In the genomic region with DNA sequence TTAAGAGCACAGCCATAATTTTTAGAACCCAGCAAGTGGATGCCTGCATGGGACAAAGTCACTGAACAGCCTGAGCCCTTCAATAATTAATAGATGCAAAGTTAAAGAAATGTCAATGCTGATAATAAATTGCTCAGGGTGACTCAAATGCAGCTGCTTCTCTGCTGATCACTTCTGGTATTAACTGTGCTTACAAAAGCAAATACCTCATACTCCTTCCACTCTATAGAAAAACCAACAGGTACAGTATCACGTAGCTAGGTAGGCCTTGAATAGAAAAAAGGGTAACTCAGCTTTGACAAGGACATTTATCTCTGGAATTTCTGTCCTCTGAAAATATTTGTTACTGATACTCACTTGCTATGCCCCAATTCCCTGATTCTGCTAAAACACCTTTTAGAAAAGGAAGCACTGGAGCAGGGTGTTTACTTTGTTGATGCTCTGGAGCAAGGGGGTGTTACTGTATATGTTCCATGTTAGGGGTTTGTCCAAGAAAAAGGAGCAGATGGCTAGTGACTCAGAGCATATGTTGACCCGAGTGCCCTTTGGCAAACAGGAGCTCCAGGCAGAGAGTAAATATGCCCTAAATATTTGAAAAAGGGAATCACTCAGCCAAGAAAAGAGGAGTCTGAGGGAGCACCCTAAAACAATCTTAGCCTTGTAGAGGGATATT, we compare ENCODE assay signal across 1 cellular context.
TF ChIP-seq lines count a peak whose summit lies in the region.

No MANE protein-coding gene starts in this region.

TF ChIP-seq in HepG2, 621 proteins besides CTCF, POLR2A, EP300 and RAD21 (continued from another document and continues in another):
- TF ChIP-seq, protein P1, sequence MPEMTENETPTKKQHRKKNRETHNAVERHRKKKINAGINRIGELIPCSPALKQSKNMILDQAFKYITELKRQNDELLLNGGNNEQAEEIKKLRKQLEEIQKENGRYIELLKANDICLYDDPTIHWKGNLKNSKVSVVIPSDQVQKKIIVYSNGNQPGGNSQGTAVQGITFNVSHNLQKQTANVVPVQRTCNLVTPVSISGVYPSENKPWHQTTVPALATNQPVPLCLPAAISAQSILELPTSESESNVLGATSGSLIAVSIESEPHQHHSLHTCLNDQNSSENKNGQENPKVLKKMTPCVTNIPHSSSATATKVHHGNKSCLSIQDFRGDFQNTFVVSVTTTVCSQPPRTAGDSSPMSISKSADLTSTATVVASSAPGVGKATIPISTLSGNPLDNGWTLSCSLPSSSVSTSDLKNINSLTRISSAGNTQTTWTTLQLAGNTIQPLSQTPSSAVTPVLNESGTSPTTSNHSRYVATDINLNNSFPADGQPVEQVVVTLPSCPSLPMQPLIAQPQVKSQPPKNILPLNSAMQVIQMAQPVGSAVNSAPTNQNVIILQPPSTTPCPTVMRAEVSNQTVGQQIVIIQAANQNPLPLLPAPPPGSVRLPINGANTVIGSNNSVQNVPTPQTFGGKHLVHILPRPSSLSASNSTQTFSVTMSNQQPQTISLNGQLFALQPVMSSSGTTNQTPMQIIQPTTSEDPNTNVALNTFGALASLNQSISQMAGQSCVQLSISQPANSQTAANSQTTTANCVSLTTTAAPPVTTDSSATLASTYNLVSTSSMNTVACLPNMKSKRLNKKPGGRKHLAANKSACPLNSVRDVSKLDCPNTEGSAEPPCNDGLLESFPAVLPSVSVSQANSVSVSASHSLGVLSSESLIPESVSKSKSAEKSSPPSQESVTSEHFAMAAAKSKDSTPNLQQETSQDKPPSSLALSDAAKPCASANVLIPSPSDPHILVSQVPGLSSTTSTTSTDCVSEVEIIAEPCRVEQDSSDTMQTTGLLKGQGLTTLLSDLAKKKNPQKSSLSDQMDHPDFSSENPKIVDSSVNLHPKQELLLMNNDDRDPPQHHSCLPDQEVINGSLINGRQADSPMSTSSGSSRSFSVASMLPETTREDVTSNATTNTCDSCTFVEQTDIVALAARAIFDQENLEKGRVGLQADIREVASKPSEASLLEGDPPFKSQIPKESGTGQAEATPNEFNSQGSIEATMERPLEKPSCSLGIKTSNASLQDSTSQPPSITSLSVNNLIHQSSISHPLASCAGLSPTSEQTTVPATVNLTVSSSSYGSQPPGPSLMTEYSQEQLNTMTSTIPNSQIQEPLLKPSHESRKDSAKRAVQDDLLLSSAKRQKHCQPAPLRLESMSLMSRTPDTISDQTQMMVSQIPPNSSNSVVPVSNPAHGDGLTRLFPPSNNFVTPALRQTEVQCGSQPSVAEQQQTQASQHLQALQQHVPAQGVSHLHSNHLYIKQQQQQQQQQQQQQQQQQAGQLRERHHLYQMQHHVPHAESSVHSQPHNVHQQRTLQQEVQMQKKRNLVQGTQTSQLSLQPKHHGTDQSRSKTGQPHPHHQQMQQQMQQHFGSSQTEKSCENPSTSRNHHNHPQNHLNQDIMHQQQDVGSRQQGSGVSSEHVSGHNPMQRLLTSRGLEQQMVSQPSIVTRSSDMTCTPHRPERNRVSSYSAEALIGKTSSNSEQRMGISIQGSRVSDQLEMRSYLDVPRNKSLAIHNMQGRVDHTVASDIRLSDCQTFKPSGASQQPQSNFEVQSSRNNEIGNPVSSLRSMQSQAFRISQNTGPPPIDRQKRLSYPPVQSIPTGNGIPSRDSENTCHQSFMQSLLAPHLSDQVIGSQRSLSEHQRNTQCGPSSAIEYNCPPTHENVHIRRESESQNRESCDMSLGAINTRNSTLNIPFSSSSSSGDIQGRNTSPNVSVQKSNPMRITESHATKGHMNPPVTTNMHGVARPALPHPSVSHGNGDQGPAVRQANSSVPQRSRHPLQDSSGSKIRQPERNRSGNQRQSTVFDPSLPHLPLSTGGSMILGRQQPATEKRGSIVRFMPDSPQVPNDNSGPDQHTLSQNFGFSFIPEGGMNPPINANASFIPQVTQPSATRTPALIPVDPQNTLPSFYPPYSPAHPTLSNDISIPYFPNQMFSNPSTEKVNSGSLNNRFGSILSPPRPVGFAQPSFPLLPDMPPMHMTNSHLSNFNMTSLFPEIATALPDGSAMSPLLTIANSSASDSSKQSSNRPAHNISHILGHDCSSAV (CRISPR knock-in tag; IDR thresholded peaks at IDR 0.05; ENCODE audit: borderline replicate concordance), result no peak
- TF ChIP-seq NFIB (CRISPR knock-in tag; IDR thresholded peaks at IDR 0.05; ENCODE audit: borderline replicate concordance) (no peak), MIER3 (CRISPR knock-in tag; IDR thresholded peaks at IDR 0.05; ENCODE audit: borderline replicate concordance) (peak; percentile 67; the same call in 1 of the 2 replicates), HNRNPUL1 (IDR thresholded peaks at IDR 0.05; ENCODE audit: low read depth, low read length) (no peak), GABPA (IDR thresholded peaks at IDR 0.05; ENCODE audit: low read depth, low read length) (no peak), GABPA (CRISPR knock-in tag; IDR thresholded peaks at IDR 0.05; ENCODE audit: low read depth) (peak; percentile 42; the same call in 1 of the 2 replicates), AGO1 (IDR thresholded peaks at IDR 0.05; ENCODE audit: low read depth, low read length, poor library complexity, severe bottlenecking) (no peak), ZNF530 (CRISPR knock-in tag; IDR thresholded peaks at IDR 0.05; ENCODE audit: low read depth) (no peak), SRSF4 (IDR thresholded peaks at IDR 0.05; ENCODE audit: low read depth, low read length, poor library complexity, severe bottlenecking) (no peak), RORA (CRISPR knock-in tag; IDR thresholded peaks at IDR 0.05) (peak; percentile 97; the same call in 1 of the 2 replicates), KLF11 (CRISPR knock-in tag; IDR thresholded peaks at IDR 0.05) (peak; percentile 28; the same call in 1 of the 2 replicates), ZBTB20 (CRISPR knock-in tag; IDR thresholded peaks at IDR 0.05; ENCODE audit: borderline replicate concordance, low read depth) (peak; percentile 100), NR2F1 (CRISPR knock-in tag; IDR thresholded peaks at IDR 0.05) (peak; percentile 97 to 99), SOX5 (CRISPR knock-in tag; IDR thresholded peaks at IDR 0.05; ENCODE audit: borderline replicate concordance) (peak; percentile 71), PAWR (CRISPR knock-in tag; IDR thresholded peaks at IDR 0.05; ENCODE audit: borderline replicate concordance) (no peak), KAT7 (CRISPR knock-in tag; IDR thresholded peaks at IDR 0.05; ENCODE audit: borderline replicate concordance) (0 out of 2 replicates have a peak, but pooled peaks have one; percentile 47), ZNF549 (CRISPR knock-in tag; IDR thresholded peaks at IDR 0.05) (no peak), ZNF331 (CRISPR knock-in tag; IDR thresholded peaks at IDR 0.05) (no peak), TBL1XR1 (IDR thresholded peaks at IDR 0.05; ENCODE audit: borderline replicate concordance, low read length, partially characterized antibody) (peak; percentile 16), ZNF317 (CRISPR knock-in tag; IDR thresholded peaks at IDR 0.05) (no peak), LCORL (IDR thresholded peaks at IDR 0.05) (no peak), LCORL (CRISPR knock-in tag; IDR thresholded peaks at IDR 0.05) (peak; percentile 91), JUN (CRISPR knock-in tag; IDR thresholded peaks at IDR 0.05) (peak; percentile 68; the same call in 1 of the 2 replicates), RCOR2 (CRISPR knock-in tag; IDR thresholded peaks at IDR 0.05) (peak; percentile 76; the same call in 1 of the 2 replicates), ZNF253 (CRISPR knock-in tag; IDR thresholded peaks at IDR 0.05; ENCODE audit: borderline replicate concordance) (no peak), FOXK2 (IDR thresholded peaks at IDR 0.05) (no peak), ZNF234 (CRISPR knock-in tag; conservative IDR thresholded peaks at IDR 0.05) (no peak), MBD4 (IDR thresholded peaks at IDR 0.05; ENCODE audit: borderline replicate concordance, low read length) (peak; percentile 60; the same call in 1 of the 2 replicates), NR2F6 (IDR thresholded peaks at IDR 0.05) (peak; percentile 98), NR2F6 (CRISPR knock-in tag; IDR thresholded peaks at IDR 0.05) (peak; percentile 98), YEATS2 (CRISPR knock-in tag; IDR thresholded peaks at IDR 0.05; ENCODE audit: borderline replicate concordance) (peak; percentile 29; the same call in 1 of the 2 replicates), KDM3A (CRISPR knock-in tag; IDR thresholded peaks at IDR 0.05; ENCODE audit: low read depth) (peak; percentile 40; the same call in 1 of the 2 replicates), FOSL2 (CRISPR knock-in tag; IDR thresholded peaks at IDR 0.05) (peak; percentile 99)
- TF ChIP-seq, protein P2, sequence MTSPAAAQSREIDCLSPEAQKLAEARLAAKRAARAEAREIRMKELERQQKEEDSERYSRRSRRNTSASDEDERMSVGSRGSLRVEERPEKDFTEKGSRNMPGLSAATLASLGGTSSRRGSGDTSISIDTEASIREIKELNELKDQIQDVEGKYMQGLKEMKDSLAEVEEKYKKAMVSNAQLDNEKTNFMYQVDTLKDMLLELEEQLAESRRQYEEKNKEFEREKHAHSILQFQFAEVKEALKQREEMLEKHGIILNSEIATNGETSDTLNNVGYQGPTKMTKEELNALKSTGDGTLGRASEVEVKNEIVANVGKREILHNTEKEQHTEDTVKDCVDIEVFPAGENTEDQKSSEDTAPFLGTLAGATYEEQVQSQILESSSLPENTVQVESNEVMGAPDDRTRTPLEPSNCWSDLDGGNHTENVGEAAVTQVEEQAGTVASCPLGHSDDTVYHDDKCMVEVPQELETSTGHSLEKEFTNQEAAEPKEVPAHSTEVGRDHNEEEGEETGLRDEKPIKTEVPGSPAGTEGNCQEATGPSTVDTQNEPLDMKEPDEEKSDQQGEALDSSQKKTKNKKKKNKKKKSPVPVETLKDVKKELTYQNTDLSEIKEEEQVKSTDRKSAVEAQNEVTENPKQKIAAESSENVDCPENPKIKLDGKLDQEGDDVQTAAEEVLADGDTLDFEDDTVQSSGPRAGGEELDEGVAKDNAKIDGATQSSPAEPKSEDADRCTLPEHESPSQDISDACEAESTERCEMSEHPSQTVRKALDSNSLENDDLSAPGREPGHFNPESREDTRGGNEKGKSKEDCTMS (CRISPR knock-in tag; conservative IDR thresholded peaks at IDR 0.05), result no peak
- TF ChIP-seq, protein P3, sequence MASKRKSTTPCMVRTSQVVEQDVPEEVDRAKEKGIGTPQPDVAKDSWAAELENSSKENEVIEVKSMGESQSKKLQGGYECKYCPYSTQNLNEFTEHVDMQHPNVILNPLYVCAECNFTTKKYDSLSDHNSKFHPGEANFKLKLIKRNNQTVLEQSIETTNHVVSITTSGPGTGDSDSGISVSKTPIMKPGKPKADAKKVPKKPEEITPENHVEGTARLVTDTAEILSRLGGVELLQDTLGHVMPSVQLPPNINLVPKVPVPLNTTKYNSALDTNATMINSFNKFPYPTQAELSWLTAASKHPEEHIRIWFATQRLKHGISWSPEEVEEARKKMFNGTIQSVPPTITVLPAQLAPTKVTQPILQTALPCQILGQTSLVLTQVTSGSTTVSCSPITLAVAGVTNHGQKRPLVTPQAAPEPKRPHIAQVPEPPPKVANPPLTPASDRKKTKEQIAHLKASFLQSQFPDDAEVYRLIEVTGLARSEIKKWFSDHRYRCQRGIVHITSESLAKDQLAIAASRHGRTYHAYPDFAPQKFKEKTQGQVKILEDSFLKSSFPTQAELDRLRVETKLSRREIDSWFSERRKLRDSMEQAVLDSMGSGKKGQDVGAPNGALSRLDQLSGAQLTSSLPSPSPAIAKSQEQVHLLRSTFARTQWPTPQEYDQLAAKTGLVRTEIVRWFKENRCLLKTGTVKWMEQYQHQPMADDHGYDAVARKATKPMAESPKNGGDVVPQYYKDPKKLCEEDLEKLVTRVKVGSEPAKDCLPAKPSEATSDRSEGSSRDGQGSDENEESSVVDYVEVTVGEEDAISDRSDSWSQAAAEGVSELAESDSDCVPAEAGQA (IDR thresholded peaks at IDR 0.05; ENCODE audit: low read depth), result 0 out of 2 replicates have a peak, but pooled peaks have one; percentile 50
- TF ChIP-seq, protein P3 (CRISPR knock-in tag; IDR thresholded peaks at IDR 0.05; ENCODE audit: borderline replicate concordance), result no peak
- TF ChIP-seq, protein P4, sequence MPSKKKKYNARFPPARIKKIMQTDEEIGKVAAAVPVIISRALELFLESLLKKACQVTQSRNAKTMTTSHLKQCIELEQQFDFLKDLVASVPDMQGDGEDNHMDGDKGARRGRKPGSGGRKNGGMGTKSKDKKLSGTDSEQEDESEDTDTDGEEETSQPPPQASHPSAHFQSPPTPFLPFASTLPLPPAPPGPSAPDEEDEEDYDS (CRISPR knock-in tag; IDR thresholded peaks at IDR 0.05), result no peak
- TF ChIP-seq, protein P5, sequence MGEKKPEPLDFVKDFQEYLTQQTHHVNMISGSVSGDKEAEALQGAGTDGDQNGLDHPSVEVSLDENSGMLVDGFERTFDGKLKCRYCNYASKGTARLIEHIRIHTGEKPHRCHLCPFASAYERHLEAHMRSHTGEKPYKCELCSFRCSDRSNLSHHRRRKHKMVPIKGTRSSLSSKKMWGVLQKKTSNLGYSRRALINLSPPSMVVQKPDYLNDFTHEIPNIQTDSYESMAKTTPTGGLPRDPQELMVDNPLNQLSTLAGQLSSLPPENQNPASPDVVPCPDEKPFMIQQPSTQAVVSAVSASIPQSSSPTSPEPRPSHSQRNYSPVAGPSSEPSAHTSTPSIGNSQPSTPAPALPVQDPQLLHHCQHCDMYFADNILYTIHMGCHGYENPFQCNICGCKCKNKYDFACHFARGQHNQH (CRISPR knock-in tag; IDR thresholded peaks at IDR 0.05), result peak; percentile 80
- TF ChIP-seq, protein P6, sequence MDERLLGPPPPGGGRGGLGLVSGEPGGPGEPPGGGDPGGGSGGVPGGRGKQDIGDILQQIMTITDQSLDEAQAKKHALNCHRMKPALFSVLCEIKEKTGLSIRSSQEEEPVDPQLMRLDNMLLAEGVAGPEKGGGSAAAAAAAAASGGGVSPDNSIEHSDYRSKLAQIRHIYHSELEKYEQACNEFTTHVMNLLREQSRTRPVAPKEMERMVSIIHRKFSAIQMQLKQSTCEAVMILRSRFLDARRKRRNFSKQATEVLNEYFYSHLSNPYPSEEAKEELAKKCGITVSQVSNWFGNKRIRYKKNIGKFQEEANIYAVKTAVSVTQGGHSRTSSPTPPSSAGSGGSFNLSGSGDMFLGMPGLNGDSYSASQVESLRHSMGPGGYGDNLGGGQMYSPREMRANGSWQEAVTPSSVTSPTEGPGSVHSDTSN (CRISPR knock-in tag; IDR thresholded peaks at IDR 0.05), result no peak
